ENCODE assay signal across 11 cellular contexts in the genomic region with DNA sequence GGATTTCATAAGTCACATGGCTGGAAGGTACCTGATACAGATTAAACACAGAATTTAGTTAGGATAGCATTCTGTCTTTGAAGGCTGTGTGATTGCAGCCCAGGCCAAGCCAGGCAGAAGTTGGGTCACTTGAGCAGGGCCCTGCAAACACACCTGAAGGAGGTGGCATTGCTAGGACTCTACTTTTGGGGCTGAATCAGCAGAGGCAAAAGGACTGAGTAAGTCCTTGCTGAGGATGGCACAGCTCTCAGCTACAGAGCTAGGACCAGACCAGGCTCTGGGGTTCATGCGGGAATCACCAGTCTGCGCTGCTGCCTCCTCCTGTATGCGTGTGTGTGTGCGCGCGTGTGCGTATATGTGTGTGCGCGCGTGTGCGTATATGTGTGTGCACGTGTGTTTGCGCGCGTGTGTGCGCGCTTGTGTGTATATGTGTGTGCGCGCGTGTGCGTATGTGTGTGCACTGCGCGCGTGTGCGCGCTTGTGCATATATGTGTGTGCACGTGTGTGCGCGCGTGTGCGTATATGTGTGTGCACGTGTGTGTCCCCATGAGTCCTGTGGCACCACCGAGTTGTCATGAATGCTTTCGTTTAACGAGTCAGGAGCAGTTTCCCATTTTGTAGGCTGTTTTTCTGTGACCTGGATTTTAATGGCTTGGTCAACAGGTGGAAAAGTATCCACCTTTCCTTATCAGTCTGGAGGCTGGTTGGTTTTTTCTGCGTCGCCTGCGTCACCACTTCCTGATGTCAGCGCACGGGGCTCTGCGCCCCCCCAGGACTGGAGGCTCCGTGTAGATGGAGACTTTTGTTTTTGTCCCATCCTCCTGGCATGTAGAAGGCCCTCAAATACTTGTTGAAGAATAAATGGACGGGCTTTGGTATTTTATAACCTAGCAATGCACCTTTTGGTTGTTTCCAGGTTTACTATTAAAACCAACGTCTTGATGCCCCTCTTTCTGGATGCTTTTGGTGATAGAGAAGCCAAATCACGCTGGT. TPM values are rescaled to one million over a fixed set of nuclear protein-coding genes. Genes with fewer than 3 reads are reported as not detected.
DNase-seq lines count a peak whose midpoint lies in the region; ATAC-seq and TF ChIP-seq lines count a peak whose summit lies in the region.
"Had no signal": no experiment of that assay in that cellular context is flagged by ENCODE, and none has a peak within 500 bp of the region (broad histone marks: within the 10 kb centered on the region; RNA-seq: fewer than 3 reads in every experiment).

No MANE protein-coding gene starts in this region.

- H3F3A ChIP-seq in MM.1S (ENCODE audit: insufficient read depth, low read length): peaks cover 17% of the 10 kb centered on the region

- H3K27me3 ChIP-seq in MM.1S (replicated peaks; ENCODE audit: insufficient read depth, low read length) (peaks cover 84% of the 10 kb centered on the region), spleen (replicated peaks in 1 of 7) (no peaks in the 10 kb centered on the region)

- ATAC-seq in central memory CD8-positive, alpha-beta T cell (replicated peaks; ENCODE audit: extremely low read depth, poor library complexity, severe bottlenecking): no peak
- ATAC-seq in HG02981 (IDR thresholded peaks at IDR 0.05; ENCODE audit: unreplicated experiment): no peak
- ATAC-seq: A549, left colon had no signal

- H3K9me2 ChIP-seq in MM.1S (replicated peaks; ENCODE audit: insufficient read depth, low read length): no peaks in the 10 kb centered on the region

- no peaks in the 10 kb centered on the region for H4K20me1 ChIP-seq in MM.1S (ENCODE audit: insufficient read depth, low read length)

- WGBS in spleen, 5 donors: 74 to 78% (median 74%) methylated on average over 44 to 45 of the region's 45 CpGs

- intact Hi-C loops in activated CD4-positive, alpha-beta T cell treated with anti-CD3 and anti-CD28 coated beads, Interleukin-2, amount 10 ng/mL, durations not matched to agents 24 days and 14 days (cut with micrococcal nuclease): loop anchor here (1.0 kb wide), 1 partner anchor 30 kb away; no protein-coding TSS in a partner anchor
- intact Hi-C loops in spleen (cut with DNase I; ENCODE audit: low total_unique reads): no loop called here

- no peaks in the 10 kb centered on the region for H3K79me2 ChIP-seq in MM.1S (ENCODE audit: low read length)

- no peaks in the 10 kb centered on the region for H3K36me3 ChIP-seq in MM.1S (replicated peaks; ENCODE audit: insufficient read depth, low read length)
- H3K36me3 ChIP-seq in spleen: no peaks in the 10 kb centered on the region
- H3K36me3 ChIP-seq: HAP-1 had no signal

- H3K27ac ChIP-seq in MM.1S (ENCODE audit: low read length): peak overlapping the region; percentile 52; the same call in 1 of the 2 replicates
- H3K27ac ChIP-seq in spleen: peak overlapping the region in 7 of 8 donors; percentile 43 to 78 (median 64)
- H3K27ac ChIP-seq: A549 had no signal

- no peaks in the 10 kb centered on the region for H3K27me3 Mint-ChIP-seq in activated CD4-positive, alpha-beta T cell treated with anti-CD3 and anti-CD28 coated beads, Interleukin-2, amount 10 ng/mL, durations not matched to agents 24 days and 14 days
- H3K27me3 Mint-ChIP-seq in central memory CD8-positive, alpha-beta T cell: no peaks in the 10 kb centered on the region

- H3K4me1 Mint-ChIP-seq in activated CD4-positive, alpha-beta T cell treated with anti-CD3 and anti-CD28 coated beads, Interleukin-2, amount 10 ng/mL, durations not matched to agents 24 days and 14 days: peaks cover 57% of the 10 kb centered on the region
- H3K4me1 Mint-ChIP-seq in central memory CD8-positive, alpha-beta T cell: peaks cover 62% of the 10 kb centered on the region

- H3K36me3 Mint-ChIP-seq in activated CD4-positive, alpha-beta T cell treated with anti-CD3 and anti-CD28 coated beads, Interleukin-2, amount 10 ng/mL, durations not matched to agents 24 days and 14 days (ENCODE audit: low read depth): peaks cover 6% of the 10 kb centered on the region
- peaks cover 4% of the 10 kb centered on the region for H3K36me3 Mint-ChIP-seq in central memory CD8-positive, alpha-beta T cell (ENCODE audit: insufficient read depth)

- peak overlapping the region; percentile 71 for H3K4me3 Mint-ChIP-seq in activated CD4-positive, alpha-beta T cell treated with anti-CD3 and anti-CD28 coated beads, Interleukin-2, amount 10 ng/mL, durations not matched to agents 24 days and 14 days
- H3K4me3 Mint-ChIP-seq in central memory CD8-positive, alpha-beta T cell: peak overlapping the region; percentile 57

- no peak overlapping the region for H3K9ac ChIP-seq in MM.1S (ENCODE audit: low read length)

- H3K4me1 ChIP-seq in MM.1S (ENCODE audit: low read length): peaks cover 39% of the 10 kb centered on the region
- peaks cover 51 to 98% (median 72%) of the 10 kb centered on the region in 6 donors for H3K4me1 ChIP-seq in spleen

- H3K27ac Mint-ChIP-seq in activated CD4-positive, alpha-beta T cell treated with anti-CD3 and anti-CD28 coated beads, Interleukin-2, amount 10 ng/mL, durations not matched to agents 24 days and 14 days: no peak overlapping the region
- H3K27ac Mint-ChIP-seq in central memory CD8-positive, alpha-beta T cell (ENCODE audit: low read depth): no peak overlapping the region

- H3K9me3 ChIP-seq in MM.1S (replicated peaks; ENCODE audit: insufficient read depth, low read length): no peaks in the 10 kb centered on the region
- H3K9me3 ChIP-seq in spleen: no peaks in the 10 kb centered on the region
- H3K9me3 ChIP-seq: A549, HAP-1 had no signal

- no peaks in the 10 kb centered on the region for H3K9me3 Mint-ChIP-seq in activated CD4-positive, alpha-beta T cell treated with anti-CD3 and anti-CD28 coated beads, Interleukin-2, amount 10 ng/mL, durations not matched to agents 24 days and 14 days
- H3K9me3 Mint-ChIP-seq in central memory CD8-positive, alpha-beta T cell: no peaks in the 10 kb centered on the region

- TF ChIP-seq CTCF in MM.1S (IDR thresholded peaks at IDR 0.05; ENCODE audit: low read length) (no peak), spleen (IDR thresholded peaks at IDR 0.05 in 8 of 11, conservative IDR thresholded peaks at IDR 0.05 in 3 of 11) (no peak)

- TF ChIP-seq POLR2A in spleen (IDR thresholded peaks at IDR 0.05): no peak

- DNase-seq in activated CD4-positive, alpha-beta T cell treated with anti-CD3 and anti-CD28 coated beads, Interleukin-2, amount 10 ng/mL, durations not matched to agents 24 days and 14 days: peak; percentile 67
- no peak for DNase-seq in activated CD4-positive, alpha-beta T cell treated with anti-CD3 and anti-CD28 coated beads, Interleukin-2, amount 50 U/mL, for 1 hour
- peak; percentile 16 for DNase-seq in MM.1S
- no peak for DNase-seq in central memory CD8-positive, alpha-beta T cell (ENCODE audit: low spot score in 2 of 2)
- DNase-seq in spleen: no peak
- no peak for DNase-seq in GF-D8 (lab: John Stamatoyannopoulos, UW)
- no peak for DNase-seq in SW 1271 (lab: John Stamatoyannopoulos, UW)
- DNase-seq: left colon had no signal

- no peak overlapping the region for H2AFZ ChIP-seq in MM.1S (ENCODE audit: low read length)

- H3K4me3 ChIP-seq in MM.1S (ENCODE audit: low read length) (peak overlapping the region; percentile 24), spleen (peak overlapping the region in 4 of 8 donors; percentile 3 to 39 (median 12))
- H3K4me3 ChIP-seq: A549, HAP-1 had no signal

- H3K4me2 ChIP-seq in MM.1S (ENCODE audit: low read depth, low read length): peak overlapping the region; percentile 77
- H3K4me2 ChIP-seq: A549 had no signal

RNA-seq across cellular contexts. Expression of gene ADARB1, which starts 34.7 kb away (rescaled TPM):
- total RNA-seq in activated CD4-positive, alpha-beta T cell treated with anti-CD3 and anti-CD28 coated beads, Interleukin-2, amount 10 ng/mL, durations not matched to agents 24 days and 14 days: 21.8 and 24.6 TPM in 2 replicates
- total RNA-seq in spleen: 10 to 100 TPM; 26.0 to 50.8 (median 34.7) TPM
- polyA plus RNA-seq in spleen: 10 to 100 TPM in 2 of 3 donors, 1 to 10 TPM in 1; 9.1 to 16.9 (median 13.9) TPM

Comparison
In these comparisons a context has a peak if more than half of its experiments do, and no peak if none do; other contexts are left out.
1. DNase-seq: peak in activated CD4-positive, alpha-beta T cell treated with anti-CD3 and anti-CD28 coated beads, Interleukin-2, amount 10 ng/mL, durations not matched to agents 24 days and 14 days (single experiment) and MM.1S (single experiment); none in activated CD4-positive, alpha-beta T cell treated with anti-CD3 and anti-CD28 coated beads, Interleukin-2, amount 50 U/mL, for 1 hour (single experiment), central memory CD8-positive, alpha-beta T cell (0 of 2), spleen (single experiment), GF-D8 (single experiment) and SW 1271 (0 of 2).